Comparison of ENCODE assay signal across 1 cellular context in the genomic region with DNA sequence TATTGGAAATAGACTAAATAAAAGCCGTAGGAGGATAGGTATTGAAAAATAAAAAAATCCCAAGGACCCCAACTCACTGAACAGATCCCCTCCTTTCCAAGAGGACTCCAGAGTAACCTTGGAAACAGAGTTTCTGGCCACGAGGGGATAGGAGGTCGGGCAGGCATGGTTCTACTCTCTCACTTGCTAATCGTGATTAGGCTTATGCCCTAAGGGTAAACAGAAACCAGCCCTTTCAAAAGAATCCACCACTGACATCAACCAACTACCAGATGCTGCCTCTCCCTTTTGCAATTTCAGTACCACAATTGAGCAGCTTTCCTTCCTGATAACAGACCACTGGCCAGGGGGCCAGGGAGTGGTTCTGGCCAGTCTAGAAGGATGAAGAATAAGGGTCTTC.
A peak's percentile ranks its signal among the peaks of the same experiment; 100 is the strongest.
TF ChIP-seq lines count a peak whose summit lies in the region.

No MANE protein-coding gene starts in this region.

TF ChIP-seq in SK-N-SH, 30 proteins besides CTCF, POLR2A, EP300 and RAD21 (continued from another document):
- TF ChIP-seq FOSL2 (IDR thresholded peaks at IDR 0.05; ENCODE audit: borderline replicate concordance, low read depth) (no peak), FOXJ3 (CRISPR knock-in tag; IDR thresholded peaks at IDR 0.05) (0 out of 2 replicates have a peak, but pooled peaks have one; percentile 70), SMC3 (IDR thresholded peaks at IDR 0.05; ENCODE audit: low read depth, low read length) (peak; percentile 13; the same call in 1 of the 2 replicates), TEAD4 (IDR thresholded peaks at IDR 0.05; ENCODE audit: borderline replicate concordance, insufficient read depth) (no peak), GABPA (IDR thresholded peaks at IDR 0.05; ENCODE audit: low read depth) (no peak)
- TF ChIP-seq, protein P1, sequence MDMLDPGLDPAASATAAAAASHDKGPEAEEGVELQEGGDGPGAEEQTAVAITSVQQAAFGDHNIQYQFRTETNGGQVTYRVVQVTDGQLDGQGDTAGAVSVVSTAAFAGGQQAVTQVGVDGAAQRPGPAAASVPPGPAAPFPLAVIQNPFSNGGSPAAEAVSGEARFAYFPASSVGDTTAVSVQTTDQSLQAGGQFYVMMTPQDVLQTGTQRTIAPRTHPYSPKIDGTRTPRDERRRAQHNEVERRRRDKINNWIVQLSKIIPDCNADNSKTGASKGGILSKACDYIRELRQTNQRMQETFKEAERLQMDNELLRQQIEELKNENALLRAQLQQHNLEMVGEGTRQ (IDR thresholded peaks at IDR 0.05; ENCODE audit: borderline replicate concordance, low read depth, low read length): no peak
TF ChIP-seq in SK-N-SH: peak in this region for 7.
